ENCODE assay signal across 16 cellular contexts in genomic region chr3:155069729-155070128, GRCh38. TPM values are rescaled to one million over a fixed set of nuclear protein-coding genes. Genes with fewer than 3 reads are reported as not detected.
DNase-seq lines count a peak whose midpoint lies in the region; ATAC-seq, FAIRE-seq and TF ChIP-seq lines count a peak whose summit lies in the region.
"Had no signal": no experiment of that assay in that cellular context is flagged by ENCODE, and none has a peak within 500 bp of the region (broad histone marks: within the 10 kb centered on the region; RNA-seq: fewer than 3 reads in every experiment).

No MANE protein-coding gene starts in this region.

- peak; percentile 87 for FAIRE-seq in H54 (lab: Jason Lieb, UNC)
- FAIRE-seq: frontal cortex had no signal

- H3K4me3 ChIP-seq in fibroblast of mammary gland (ENCODE audit: control insufficient read depth, low read depth, low read length) = no peak overlapping the region
- H3K4me3 ChIP-seq: BLaER1 treated with 17β-estradiol and CSF1 and Interleukin-3, amounts not matched to agents 10 nM and 100 nM had no signal

- no peak for TF ChIP-seq CTCF in fibroblast of mammary gland (conservative IDR thresholded peaks at IDR 0.05; ENCODE audit: control insufficient read depth, insufficient read depth, low read depth, low read length)

- ATAC-seq in SK-N-SH treated with all-trans-retinoic acid at 6 μM for 48 hours (peak; percentile 25), HG03097 (IDR thresholded peaks at IDR 0.05; ENCODE audit: low FRiP score, unreplicated experiment) (no peak)
- ATAC-seq: activated naive CD8-positive, alpha-beta T cell treated with anti-CD3 and anti-CD28 coated beads, Interleukin-2, amount 50 U/mL, for 24 hours; stimulated activated naive B cell treated with anti-CD40 and anti-IgM and Interleukin-4, amounts not matched to agents 10 μg/mL and 1 μg/mL and 100 μg/mL, for 72 hours had no signal

- no peak for TF ChIP-seq POLR2A in H54 (IDR thresholded peaks at IDR 0.05; ENCODE audit: low read depth, low read length)

- DNase-seq in H54 (ENCODE audit: insufficient read length, low spot score) (no peak), fibroblast of mammary gland (ENCODE audit: low read depth) (peak; percentile 69), renal cortical epithelial cell (ENCODE audit: low read depth) (peak; percentile 76), activated gamma-delta T cell (lab: John Stamatoyannopoulos, UW) (no peak), epidermal melanocyte (ENCODE audit: insufficient read length, low spot score) (no peak)
- no peak for DNase-seq in activated CD4-positive, alpha-beta T cell treated with anti-CD3 and anti-CD28 coated beads for 4 hours
- DNase-seq: activated naive CD8-positive, alpha-beta T cell treated with anti-CD3 and anti-CD28 coated beads, Interleukin-2, amount 50 U/mL, for 24 hours; activated T-cell treated with anti-CD3 and anti-CD28 coated beads, Interleukin-2, amount 50 U/mL, for 1 hour; NCI-H1417 treated with DMSO at 0.1 percent for 48 hours; stimulated activated naive B cell treated with anti-CD40 and anti-IgM and Interleukin-4, amounts not matched to agents 10 μg/mL and 1 μg/mL and 100 μg/mL, for 72 hours; T-helper 1 cell had no signal

TF ChIP-seq in SK-N-SH treated with all-trans-retinoic acid at 6 μM for 48 hours, 23 proteins besides CTCF, POLR2A, EP300 and RAD21:
- TF ChIP-seq CSDC2 (CRISPR knock-in tag; IDR thresholded peaks at IDR 0.05) (no peak), POU6F1 (CRISPR knock-in tag; IDR thresholded peaks at IDR 0.05; ENCODE audit: borderline replicate concordance, low read depth) (no peak), ZNF565 (CRISPR knock-in tag; conservative IDR thresholded peaks at IDR 0.05; ENCODE audit: low read depth) (no peak), ZNF8 (CRISPR knock-in tag; IDR thresholded peaks at IDR 0.05) (no peak), ARNTL (CRISPR knock-in tag; IDR thresholded peaks at IDR 0.05; ENCODE audit: borderline replicate concordance, low read depth) (no peak), ZFP30 (CRISPR knock-in tag; IDR thresholded peaks at IDR 0.05) (no peak), PPARA (CRISPR knock-in tag; IDR thresholded peaks at IDR 0.05; ENCODE audit: borderline replicate concordance) (no peak), SNAI2 (CRISPR knock-in tag; IDR thresholded peaks at IDR 0.05) (no peak), CSRNP3 (CRISPR knock-in tag; IDR thresholded peaks at IDR 0.05) (no peak), ZNF70 (CRISPR knock-in tag; IDR thresholded peaks at IDR 0.05) (no peak), OSR1 (CRISPR knock-in tag; IDR thresholded peaks at IDR 0.05) (no peak), ESRRG (CRISPR knock-in tag; IDR thresholded peaks at IDR 0.05) (no peak), CREB5 (CRISPR knock-in tag; IDR thresholded peaks at IDR 0.05; ENCODE audit: low read depth) (no peak), TCF4 (CRISPR knock-in tag; IDR thresholded peaks at IDR 0.05; ENCODE audit: borderline replicate concordance) (no peak), ZC3H10 (CRISPR knock-in tag; IDR thresholded peaks at IDR 0.05) (no peak)

RNA-seq across cellular contexts. Expression of gene MME, which starts 10.4 kb away (rescaled TPM):
- total RNA-seq in renal cortical epithelial cell = 5.7 and 7.3 TPM in 2 replicates
- total RNA-seq: NCI-H460 had no signal

Comparison
In these comparisons a context has a peak if more than half of its experiments do, and no peak if none do; other contexts are left out.
1. DNase-seq: peak in fibroblast of mammary gland (single experiment) and renal cortical epithelial cell (single experiment); none in H54 (single experiment), activated CD4-positive, alpha-beta T cell treated with anti-CD3 and anti-CD28 coated beads for 4 hours (0 of 2), activated gamma-delta T cell (single experiment) and epidermal melanocyte (single experiment).